Comparison of ENCODE assay signal across 2 cellular contexts in the genomic region with DNA sequence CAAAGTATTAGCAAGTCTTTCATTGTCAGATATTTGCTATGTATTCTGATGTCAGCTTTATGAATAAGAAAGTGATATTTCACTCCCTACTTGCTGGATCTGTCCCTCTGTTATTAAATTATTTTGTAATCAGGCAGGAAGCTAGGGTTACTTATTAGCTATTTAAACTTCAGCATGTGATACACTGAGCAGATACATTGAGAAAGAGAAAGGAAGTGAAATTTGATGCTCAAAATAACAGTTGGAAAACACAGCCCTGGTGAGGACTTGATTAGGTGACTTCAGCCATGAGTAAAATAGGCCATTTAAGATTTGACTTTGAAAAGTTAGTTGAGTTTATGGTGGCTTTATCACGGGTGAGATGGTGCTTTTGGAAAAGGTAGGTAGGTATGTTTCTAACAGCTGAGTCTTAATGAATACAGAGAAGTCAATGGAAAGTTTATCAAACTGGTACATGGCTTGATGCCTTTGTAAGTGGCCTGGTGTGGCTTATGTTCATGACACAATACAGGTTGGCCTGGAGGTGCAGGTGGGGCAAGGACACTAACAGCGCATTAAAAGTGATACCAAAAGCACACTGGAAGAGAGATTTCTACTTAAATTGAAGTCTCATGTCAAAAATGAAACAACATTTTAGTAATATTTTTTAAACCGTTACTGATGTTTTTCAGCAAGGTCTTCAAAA.
TF ChIP-seq lines count a peak whose summit lies in the region.

No MANE protein-coding gene starts in this region.

TF ChIP-seq in GM23338, 12 proteins besides CTCF, POLR2A, EP300 and RAD21:
- TF ChIP-seq, protein P1, sequence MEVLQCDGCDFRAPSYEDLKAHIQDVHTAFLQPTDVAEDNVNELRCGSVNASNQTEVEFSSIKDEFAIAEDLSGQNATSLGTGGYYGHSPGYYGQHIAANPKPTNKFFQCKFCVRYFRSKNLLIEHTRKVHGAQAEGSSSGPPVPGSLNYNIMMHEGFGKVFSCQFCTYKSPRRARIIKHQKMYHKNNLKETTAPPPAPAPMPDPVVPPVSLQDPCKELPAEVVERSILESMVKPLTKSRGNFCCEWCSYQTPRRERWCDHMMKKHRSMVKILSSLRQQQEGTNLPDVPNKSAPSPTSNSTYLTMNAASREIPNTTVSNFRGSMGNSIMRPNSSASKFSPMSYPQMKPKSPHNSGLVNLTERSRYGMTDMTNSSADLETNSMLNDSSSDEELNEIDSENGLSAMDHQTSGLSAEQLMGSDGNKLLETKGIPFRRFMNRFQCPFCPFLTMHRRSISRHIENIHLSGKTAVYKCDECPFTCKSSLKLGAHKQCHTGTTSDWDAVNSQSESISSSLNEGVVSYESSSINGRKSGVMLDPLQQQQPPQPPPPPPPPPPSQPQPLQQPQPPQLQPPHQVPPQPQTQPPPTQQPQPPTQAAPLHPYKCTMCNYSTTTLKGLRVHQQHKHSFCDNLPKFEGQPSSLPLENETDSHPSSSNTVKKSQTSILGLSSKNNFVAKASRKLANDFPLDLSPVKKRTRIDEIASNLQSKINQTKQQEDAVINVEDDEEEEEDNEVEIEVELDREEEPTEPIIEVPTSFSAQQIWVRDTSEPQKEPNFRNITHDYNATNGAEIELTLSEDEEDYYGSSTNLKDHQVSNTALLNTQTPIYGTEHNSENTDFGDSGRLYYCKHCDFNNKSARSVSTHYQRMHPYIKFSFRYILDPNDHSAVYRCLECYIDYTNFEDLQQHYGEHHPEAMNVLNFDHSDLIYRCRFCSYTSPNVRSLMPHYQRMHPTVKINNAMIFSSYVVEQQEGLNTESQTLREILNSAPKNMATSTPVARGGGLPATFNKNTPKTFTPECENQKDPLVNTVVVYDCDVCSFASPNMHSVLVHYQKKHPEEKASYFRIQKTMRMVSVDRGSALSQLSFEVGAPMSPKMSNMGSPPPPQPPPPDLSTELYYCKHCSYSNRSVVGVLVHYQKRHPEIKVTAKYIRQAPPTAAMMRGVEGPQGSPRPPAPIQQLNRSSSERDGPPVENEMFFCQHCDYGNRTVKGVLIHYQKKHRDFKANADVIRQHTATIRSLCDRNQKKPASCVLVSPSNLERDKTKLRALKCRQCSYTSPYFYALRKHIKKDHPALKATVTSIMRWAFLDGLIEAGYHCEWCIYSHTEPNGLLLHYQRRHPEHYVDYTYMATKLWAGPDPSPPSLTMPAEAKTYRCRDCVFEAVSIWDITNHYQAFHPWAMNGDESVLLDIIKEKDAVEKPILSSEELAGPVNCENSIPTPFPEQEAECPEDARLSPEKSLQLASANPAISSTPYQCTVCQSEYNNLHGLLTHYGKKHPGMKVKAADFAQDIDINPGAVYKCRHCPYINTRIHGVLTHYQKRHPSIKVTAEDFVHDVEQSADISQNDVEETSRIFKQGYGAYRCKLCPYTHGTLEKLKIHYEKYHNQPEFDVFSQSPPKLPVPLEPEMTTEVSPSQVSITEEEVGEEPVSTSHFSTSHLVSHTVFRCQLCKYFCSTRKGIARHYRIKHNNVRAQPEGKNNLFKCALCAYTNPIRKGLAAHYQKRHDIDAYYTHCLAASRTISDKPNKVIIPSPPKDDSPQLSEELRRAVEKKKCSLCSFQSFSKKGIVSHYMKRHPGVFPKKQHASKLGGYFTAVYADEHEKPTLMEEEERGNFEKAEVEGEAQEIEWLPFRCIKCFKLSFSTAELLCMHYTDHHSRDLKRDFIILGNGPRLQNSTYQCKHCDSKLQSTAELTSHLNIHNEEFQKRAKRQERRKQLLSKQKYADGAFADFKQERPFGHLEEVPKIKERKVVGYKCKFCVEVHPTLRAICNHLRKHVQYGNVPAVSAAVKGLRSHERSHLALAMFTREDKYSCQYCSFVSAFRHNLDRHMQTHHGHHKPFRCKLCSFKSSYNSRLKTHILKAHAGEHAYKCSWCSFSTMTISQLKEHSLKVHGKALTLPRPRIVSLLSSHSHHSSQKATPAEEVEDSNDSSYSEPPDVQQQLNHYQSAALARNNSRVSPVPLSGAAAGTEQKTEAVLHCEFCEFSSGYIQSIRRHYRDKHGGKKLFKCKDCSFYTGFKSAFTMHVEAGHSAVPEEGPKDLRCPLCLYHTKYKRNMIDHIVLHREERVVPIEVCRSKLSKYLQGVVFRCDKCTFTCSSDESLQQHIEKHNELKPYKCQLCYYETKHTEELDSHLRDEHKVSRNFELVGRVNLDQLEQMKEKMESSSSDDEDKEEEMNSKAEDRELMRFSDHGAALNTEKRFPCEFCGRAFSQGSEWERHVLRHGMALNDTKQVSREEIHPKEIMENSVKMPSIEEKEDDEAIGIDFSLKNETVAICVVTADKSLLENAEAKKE (CRISPR knock-in tag; IDR thresholded peaks at IDR 0.05), result no peak
- no peak for TF ChIP-seq NANOG (IDR thresholded peaks at IDR 0.05; ENCODE audit: borderline replicate concordance)
- TF ChIP-seq ZNF331 (CRISPR knock-in tag; IDR thresholded peaks at IDR 0.05; ENCODE audit: low read depth), result no peak
- TF ChIP-seq, protein P2, sequence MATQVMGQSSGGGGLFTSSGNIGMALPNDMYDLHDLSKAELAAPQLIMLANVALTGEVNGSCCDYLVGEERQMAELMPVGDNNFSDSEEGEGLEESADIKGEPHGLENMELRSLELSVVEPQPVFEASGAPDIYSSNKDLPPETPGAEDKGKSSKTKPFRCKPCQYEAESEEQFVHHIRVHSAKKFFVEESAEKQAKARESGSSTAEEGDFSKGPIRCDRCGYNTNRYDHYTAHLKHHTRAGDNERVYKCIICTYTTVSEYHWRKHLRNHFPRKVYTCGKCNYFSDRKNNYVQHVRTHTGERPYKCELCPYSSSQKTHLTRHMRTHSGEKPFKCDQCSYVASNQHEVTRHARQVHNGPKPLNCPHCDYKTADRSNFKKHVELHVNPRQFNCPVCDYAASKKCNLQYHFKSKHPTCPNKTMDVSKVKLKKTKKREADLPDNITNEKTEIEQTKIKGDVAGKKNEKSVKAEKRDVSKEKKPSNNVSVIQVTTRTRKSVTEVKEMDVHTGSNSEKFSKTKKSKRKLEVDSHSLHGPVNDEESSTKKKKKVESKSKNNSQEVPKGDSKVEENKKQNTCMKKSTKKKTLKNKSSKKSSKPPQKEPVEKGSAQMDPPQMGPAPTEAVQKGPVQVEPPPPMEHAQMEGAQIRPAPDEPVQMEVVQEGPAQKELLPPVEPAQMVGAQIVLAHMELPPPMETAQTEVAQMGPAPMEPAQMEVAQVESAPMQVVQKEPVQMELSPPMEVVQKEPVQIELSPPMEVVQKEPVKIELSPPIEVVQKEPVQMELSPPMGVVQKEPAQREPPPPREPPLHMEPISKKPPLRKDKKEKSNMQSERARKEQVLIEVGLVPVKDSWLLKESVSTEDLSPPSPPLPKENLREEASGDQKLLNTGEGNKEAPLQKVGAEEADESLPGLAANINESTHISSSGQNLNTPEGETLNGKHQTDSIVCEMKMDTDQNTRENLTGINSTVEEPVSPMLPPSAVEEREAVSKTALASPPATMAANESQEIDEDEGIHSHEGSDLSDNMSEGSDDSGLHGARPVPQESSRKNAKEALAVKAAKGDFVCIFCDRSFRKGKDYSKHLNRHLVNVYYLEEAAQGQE (IDR thresholded peaks at IDR 0.05; ENCODE audit: unreplicated experiment), result no peak
- no peak for TF ChIP-seq JUNB (IDR thresholded peaks at IDR 0.05; ENCODE audit: unreplicated experiment)
- TF ChIP-seq, protein P3, sequence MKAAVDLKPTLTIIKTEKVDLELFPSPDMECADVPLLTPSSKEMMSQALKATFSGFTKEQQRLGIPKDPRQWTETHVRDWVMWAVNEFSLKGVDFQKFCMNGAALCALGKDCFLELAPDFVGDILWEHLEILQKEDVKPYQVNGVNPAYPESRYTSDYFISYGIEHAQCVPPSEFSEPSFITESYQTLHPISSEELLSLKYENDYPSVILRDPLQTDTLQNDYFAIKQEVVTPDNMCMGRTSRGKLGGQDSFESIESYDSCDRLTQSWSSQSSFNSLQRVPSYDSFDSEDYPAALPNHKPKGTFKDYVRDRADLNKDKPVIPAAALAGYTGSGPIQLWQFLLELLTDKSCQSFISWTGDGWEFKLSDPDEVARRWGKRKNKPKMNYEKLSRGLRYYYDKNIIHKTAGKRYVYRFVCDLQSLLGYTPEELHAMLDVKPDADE (IDR thresholded peaks at IDR 0.05), result no peak
- no peak for TF ChIP-seq POLR2AphosphoS5 (IDR thresholded peaks at IDR 0.05; ENCODE audit: low read depth)

TF ChIP-seq in SK-N-SH, 30 proteins besides CTCF, POLR2A, EP300 and RAD21 (continued from another document):
- TF ChIP-seq, protein P2 (IDR thresholded peaks at IDR 0.05; ENCODE audit: low read depth, low read length), result no peak
- TF ChIP-seq, protein P4, sequence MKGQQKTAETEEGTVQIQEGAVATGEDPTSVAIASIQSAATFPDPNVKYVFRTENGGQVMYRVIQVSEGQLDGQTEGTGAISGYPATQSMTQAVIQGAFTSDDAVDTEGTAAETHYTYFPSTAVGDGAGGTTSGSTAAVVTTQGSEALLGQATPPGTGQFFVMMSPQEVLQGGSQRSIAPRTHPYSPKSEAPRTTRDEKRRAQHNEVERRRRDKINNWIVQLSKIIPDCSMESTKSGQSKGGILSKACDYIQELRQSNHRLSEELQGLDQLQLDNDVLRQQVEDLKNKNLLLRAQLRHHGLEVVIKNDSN (IDR thresholded peaks at IDR 0.05; ENCODE audit: borderline replicate concordance, low read depth), result no peak
- TF ChIP-seq EZH2phosphoT487 (IDR thresholded peaks at IDR 0.05; ENCODE audit: borderline replicate concordance, low read depth), result no peak
- TF ChIP-seq NFIC (IDR thresholded peaks at IDR 0.05; ENCODE audit: borderline replicate concordance), result no peak
- TF ChIP-seq POLR2AphosphoS5 (IDR thresholded peaks at IDR 0.05; ENCODE audit: low read depth, low read length), result no peak
- no peak for TF ChIP-seq TAF1 (IDR thresholded peaks at IDR 0.05; ENCODE audit: borderline replicate concordance, low read depth, low read length)
- TF ChIP-seq RXRA (IDR thresholded peaks at IDR 0.05; ENCODE audit: borderline replicate concordance, low read depth), result no peak
- no peak for TF ChIP-seq FOXJ3 (CRISPR knock-in tag; IDR thresholded peaks at IDR 0.05)
